20 cellular contexts compared by ENCODE assay signal in genomic region chr2:199147216-199147615, GRCh38.
"Had no signal": no experiment of that assay in that cellular context is flagged by ENCODE, and none has a peak within 500 bp of the region (broad histone marks: within the 10 kb centered on the region; RNA-seq: fewer than 3 reads in every experiment).

No MANE protein-coding gene starts in this region.

- H3K4me1 Mint-ChIP-seq: activated B cell treated with CpG ODN at 0.5 μM for 24 hours; activated CD4-positive, alpha-beta T cell treated with anti-CD3 and anti-CD28 coated beads, Interleukin-2, amount 10 ng/mL, durations not matched to agents 24 days and 14 days; activated naive CD8-positive, alpha-beta T cell treated with anti-CD3 and anti-CD28 coated beads, Interleukin-2, amount 10 ng/mL, durations not matched to agents 7 days and 5 days; stimulated activated naive CD8-positive, alpha-beta T cell treated with anti-CD3 and anti-CD28 coated beads, Interleukin-15, amount 100 ng/mL, for 72 hours had no signal

- H3K4me3 ChIP-seq: breast epithelium, lung, neural progenitor cell, ovary, sigmoid colon had no signal

- H3K36me3 ChIP-seq: breast epithelium, neural progenitor cell, ovary, sigmoid colon had no signal

- H3K27ac Mint-ChIP-seq: activated B cell treated with CpG ODN at 0.5 μM for 24 hours; activated CD4-positive, alpha-beta T cell treated with anti-CD3 and anti-CD28 coated beads, Interleukin-2, amount 10 ng/mL, durations not matched to agents 24 days and 14 days; activated naive CD8-positive, alpha-beta T cell treated with anti-CD3 and anti-CD28 coated beads, Interleukin-2, amount 10 ng/mL, durations not matched to agents 7 days and 5 days; dendritic cell treated with granulocyte-macrophage colony-stimulating factor and Interleukin-4, amounts not matched to agents 40 ng/mL and 50 ng/mL, for 4 days; neural progenitor cell; stimulated activated naive CD8-positive, alpha-beta T cell treated with anti-CD3 and anti-CD28 coated beads, Interleukin-15, amount 100 ng/mL, for 72 hours; type B pancreatic cell had no signal

- DNase-seq: activated B cell treated with CpG ODN at 0.5 μM for 24 hours; activated CD4-positive, alpha-beta T cell treated with anti-CD3 and anti-CD28 coated beads, Interleukin-2, amount 10 ng/mL, durations not matched to agents 24 days and 14 days; activated CD8-positive, alpha-beta memory T cell treated with anti-CD3 and anti-CD28 coated beads, Interleukin-2, amount 50 U/mL, for 48 hours; activated naive CD8-positive, alpha-beta T cell treated with anti-CD3 and anti-CD28 coated beads, Interleukin-2, amount 10 ng/mL, durations not matched to agents 7 days and 5 days; aorta; cerebellar nuclear complex; effector memory CD4-positive, alpha-beta T cell; midbrain; ovary; sigmoid colon; stimulated activated CD4-positive, alpha-beta T cell treated with anti-CD3 and anti-CD28 coated beads, Interleukin-1b, Interleukin-23, amount 100 ng/mL, for 48 hours; stimulated activated naive CD8-positive, alpha-beta T cell treated with anti-CD3 and anti-CD28 coated beads, Interleukin-15, amount 100 ng/mL, for 72 hours; T-helper 2 cell had no signal

- H3K36me3 Mint-ChIP-seq: activated naive CD8-positive, alpha-beta T cell treated with anti-CD3 and anti-CD28 coated beads, Interleukin-2, amount 10 ng/mL, durations not matched to agents 7 days and 5 days; neural progenitor cell; type B pancreatic cell had no signal

- FAIRE-seq: islet of Langerhans, TTC549 had no signal

- H3K9me3 ChIP-seq: breast epithelium, ovary, sigmoid colon had no signal

- H2AFZ ChIP-seq: neural progenitor cell had no signal

- H3K27me3 ChIP-seq: breast epithelium, neural progenitor cell, ovary, sigmoid colon had no signal

- H3K27ac ChIP-seq: breast epithelium, neural progenitor cell, ovary, sigmoid colon had no signal

- H3K27me3 Mint-ChIP-seq: activated B cell treated with CpG ODN at 0.5 μM for 24 hours; activated CD4-positive, alpha-beta T cell treated with anti-CD3 and anti-CD28 coated beads, Interleukin-2, amount 10 ng/mL, durations not matched to agents 24 days and 14 days; activated naive CD8-positive, alpha-beta T cell treated with anti-CD3 and anti-CD28 coated beads, Interleukin-2, amount 10 ng/mL, durations not matched to agents 7 days and 5 days; dendritic cell treated with granulocyte-macrophage colony-stimulating factor and Interleukin-4, amounts not matched to agents 40 ng/mL and 50 ng/mL, for 4 days; stimulated activated naive CD8-positive, alpha-beta T cell treated with anti-CD3 and anti-CD28 coated beads, Interleukin-15, amount 100 ng/mL, for 72 hours; type B pancreatic cell had no signal

- H3K4me1 ChIP-seq: breast epithelium, sigmoid colon had no signal

- H3K4me3 Mint-ChIP-seq: activated B cell treated with CpG ODN at 0.5 μM for 24 hours; activated CD4-positive, alpha-beta T cell treated with anti-CD3 and anti-CD28 coated beads, Interleukin-2, amount 10 ng/mL, durations not matched to agents 24 days and 14 days; activated naive CD8-positive, alpha-beta T cell treated with anti-CD3 and anti-CD28 coated beads, Interleukin-2, amount 10 ng/mL, durations not matched to agents 7 days and 5 days; dendritic cell treated with granulocyte-macrophage colony-stimulating factor and Interleukin-4, amounts not matched to agents 40 ng/mL and 50 ng/mL, for 4 days; neural progenitor cell; stimulated activated naive CD8-positive, alpha-beta T cell treated with anti-CD3 and anti-CD28 coated beads, Interleukin-15, amount 100 ng/mL, for 72 hours; type B pancreatic cell had no signal

- H3K9me3 Mint-ChIP-seq: activated CD4-positive, alpha-beta T cell treated with anti-CD3 and anti-CD28 coated beads, Interleukin-2, amount 10 ng/mL, durations not matched to agents 24 days and 14 days; activated naive CD8-positive, alpha-beta T cell treated with anti-CD3 and anti-CD28 coated beads, Interleukin-2, amount 10 ng/mL, durations not matched to agents 7 days and 5 days; neural progenitor cell; stimulated activated naive CD8-positive, alpha-beta T cell treated with anti-CD3 and anti-CD28 coated beads, Interleukin-15, amount 100 ng/mL, for 72 hours; type B pancreatic cell had no signal

- H3K9ac ChIP-seq: neural progenitor cell had no signal

- ATAC-seq: stimulated activated naive CD8-positive, alpha-beta T cell treated with anti-CD3 and anti-CD28 coated beads, Interleukin-15, amount 100 ng/mL, for 72 hours had no signal

- H3K4me2 ChIP-seq: neural progenitor cell had no signal
